In genomic region chr9:76394896-76395244, GRCh38 we compare ENCODE assay signal across 8 cellular contexts. TPM values are rescaled to one million over a fixed set of nuclear protein-coding genes. Genes with fewer than 3 reads are reported as not detected.
DNase-seq lines count a peak whose midpoint lies in the region; TF ChIP-seq lines count a peak whose summit lies in the region.

No MANE protein-coding gene starts in this region.

- DNase-seq in GM13976 (ENCODE audit: low spot score) (peak; percentile 64), HFF-Myc (ENCODE audit: extremely low read depth, low read depth) (no peak), NAMALWA (ENCODE audit: low spot score) (peak; percentile 91), SW480 (ENCODE audit: low spot score) (peak; percentile 83), cardiac fibroblast (ENCODE audit: low read depth in 2 of 2) (peak in 1 of 2 donors; percentile 44), kidney epithelial cell (ENCODE audit: low read depth) (no peak), inferior parietal cortex (ENCODE audit: extremely low spot score) (no peak)
- DNase-seq in stimulated activated CD4-positive, alpha-beta T cell treated with anti-CD3 and anti-CD28 coated beads, TNF-alpha, amount 100 ng/mL, for 24 hours (ENCODE audit: low read depth in 3 of 3), result peak; percentile 17 to 48 (median 23)

- in situ Hi-C loops in GM13976 (cut with MboI; ENCODE audit: low sequenced_read_pairs, unreplicated experiment), result no loop called here

- H3K36me3 ChIP-seq in kidney epithelial cell (ENCODE audit: control insufficient read depth, insufficient read depth, low read length), result no peaks in the 10 kb centered on the region

- no peak for TF ChIP-seq CTCF in GM13976 (IDR thresholded peaks at IDR 0.05; ENCODE audit: borderline replicate concordance, control extremely low read depth, extremely low read depth, insufficient read depth, missing control alignments)
- no peak for TF ChIP-seq CTCF in HFF-Myc (IDR thresholded peaks at IDR 0.05; ENCODE audit: low read depth, low read length, missing control alignments)
- no peak for TF ChIP-seq CTCF in cardiac fibroblast (IDR thresholded peaks at IDR 0.05; ENCODE audit: low read depth, low read length)
- TF ChIP-seq CTCF in kidney epithelial cell (IDR thresholded peaks at IDR 0.05; ENCODE audit: insufficient read depth, low read length, poor library complexity, severe bottlenecking), result no peak

- H3K4me3 ChIP-seq in HFF-Myc (replicated peaks; ENCODE audit: low read depth, low read length) (peak overlapping the region; percentile 75), cardiac fibroblast (replicated peaks in 1 of 2; ENCODE audit: low read depth in 2 of 2, low read length in 2 of 2) (peak overlapping the region; percentile 68 to 78), kidney epithelial cell (ENCODE audit: low read depth, low read length) (peak overlapping the region; percentile 82)

- no peaks in the 10 kb centered on the region for H3K27me3 ChIP-seq in kidney epithelial cell (ENCODE audit: control insufficient read depth, insufficient read depth, low read length)

RNA-seq across cellular contexts. Expression of gene RFK, which starts 0.6 kb away (rescaled TPM):
- 38.0 and 49.2 TPM in 2 replicates for total RNA-seq in kidney epithelial cell

Comparison
In these comparisons a context has a peak if more than half of its experiments do, and no peak if none do; other contexts are left out.
1. DNase-seq: peak in GM13976 (single experiment), NAMALWA (single experiment), SW480 (single experiment) and stimulated activated CD4-positive, alpha-beta T cell treated with anti-CD3 and anti-CD28 coated beads, TNF-alpha, amount 100 ng/mL, for 24 hours (3 of 3); none in HFF-Myc (single experiment), kidney epithelial cell (single experiment) and inferior parietal cortex (single experiment).
2. Peak in every context shown above with its lines, with median percentiles within 50 percentile points of each other: H3K4me3 ChIP-seq.